ENCODE assay signal across 16 cellular contexts in genomic region chr19:33758541-33759013, GRCh38. TPM values are rescaled to one million over a fixed set of nuclear protein-coding genes. Genes with fewer than 3 reads are reported as not detected.
DNase-seq lines count a peak whose midpoint lies in the region; ATAC-seq and TF ChIP-seq lines count a peak whose summit lies in the region.
"Had no signal": no experiment of that assay in that cellular context is flagged by ENCODE, and none has a peak within 500 bp of the region (broad histone marks: within the 10 kb centered on the region; RNA-seq: fewer than 3 reads in every experiment).

No MANE protein-coding gene starts in this region.

- H3K9me3 ChIP-seq in Panc1 (ENCODE audit: control insufficient read depth, insufficient read depth, low read depth, low read length) (no peaks in the 10 kb centered on the region), esophagus squamous epithelium (no peaks in the 10 kb centered on the region)
- H3K9me3 ChIP-seq: spleen, stomach had no signal

- H3K4me3 ChIP-seq in GM23338, result no peak overlapping the region
- no peak overlapping the region for H3K4me3 ChIP-seq in Panc1 (ENCODE audit: low read depth in 2 of 2, low read length in 2 of 2)
- no peak overlapping the region for H3K4me3 ChIP-seq in esophagus squamous epithelium
- H3K4me3 ChIP-seq: spleen, stomach had no signal

- H3K27ac ChIP-seq in GM23338 (ENCODE audit: low read depth) (no peak overlapping the region), Panc1 (ENCODE audit: low read length) (no peak overlapping the region), epithelial cell of prostate (no peak overlapping the region), esophagus squamous epithelium (no peak overlapping the region)
- H3K27ac ChIP-seq: spleen, stomach had no signal

- H3K4me3 Mint-ChIP-seq in GM23338, result no peak overlapping the region
- H3K4me3 Mint-ChIP-seq: activated T-cell treated with anti-CD3 and anti-CD28 coated beads, Interleukin-2, amount 50 U/mL, for 72 hours had no signal

- TF ChIP-seq CTCF in GM23338 (conservative IDR thresholded peaks at IDR 0.05; ENCODE audit: low read depth in 2 of 2), result no peak
- TF ChIP-seq CTCF in Panc1 (IDR thresholded peaks at IDR 0.05), result no peak
- no peak for TF ChIP-seq CTCF in esophagus squamous epithelium (IDR thresholded peaks at IDR 0.05)

- POLR2A ChIA-PET in Panc1 (lab: Charles Lee), result no interaction called here

- H3F3A ChIP-seq in GM23338 (replicated peaks; ENCODE audit: low read depth), result no peaks in the 10 kb centered on the region

- intact Hi-C loops in Panc1 (cut with micrococcal nuclease; ENCODE audit: unreplicated experiment), result no loop called here
- intact Hi-C loops in esophagus squamous epithelium (cut with DNase I), result no loop called here

- TF ChIP-seq POLR2A in esophagus squamous epithelium (IDR thresholded peaks at IDR 0.05), result no peak

- CTCF ChIA-PET in Panc1 (lab: Charles Lee), result interaction anchor here (1.2 kb wide), 1 partner anchor 338 kb away, joined by 3 read pairs; no protein-coding TSS in a partner anchor

- H3K4me1 Mint-ChIP-seq in GM23338, result peaks cover 10% of the 10 kb centered on the region

- no peak overlapping the region for H3K4me2 ChIP-seq in GM23338

- peaks cover 14% of the 10 kb centered on the region for H3K27me3 Mint-ChIP-seq in GM23338 (ENCODE audit: insufficient read depth, low read depth, poor library complexity)

- H2AFZ ChIP-seq in GM23338, result no peak overlapping the region

- H3K9me2 ChIP-seq in GM23338 (ENCODE audit: insufficient read depth), result no peaks in the 10 kb centered on the region

- no peak for ATAC-seq in GM23338
- peak; percentile 46 for ATAC-seq in Panc1
- no peak for ATAC-seq in HG03097 (IDR thresholded peaks at IDR 0.05; ENCODE audit: low FRiP score, unreplicated experiment)
- ATAC-seq: activated T-cell treated with anti-CD3 and anti-CD28 coated beads, Interleukin-2, amount 50 U/mL, for 72 hours; esophagus mucosa had no signal

- H3K4me1 ChIP-seq in GM23338 (ENCODE audit: insufficient read depth) (peaks cover 4% of the 10 kb centered on the region; the same call in 1 of the 2 replicates), Panc1 (ENCODE audit: control insufficient read depth, insufficient read depth, low read length) (peaks cover 4% of the 10 kb centered on the region; the same call in 1 of the 2 replicates), esophagus squamous epithelium (no peaks in the 10 kb centered on the region)

- no peaks in the 10 kb centered on the region; the same call in 1 of the 2 replicates for H4K20me1 ChIP-seq in GM23338 (replicated peaks; ENCODE audit: insufficient read depth)

- no peaks in the 10 kb centered on the region for H3K79me2 ChIP-seq in GM23338 (replicated peaks; ENCODE audit: insufficient read depth)

- DNase-seq in GM23338 (ENCODE audit: low spot score) (no peak), Panc1 (ENCODE audit: low read depth, low spot score) (no peak), epithelial cell of prostate (ENCODE audit: low read depth, low spot score) (peak; percentile 54), pons (ENCODE audit: low spot score) (peak; percentile 29), esophagus squamous epithelium (lab: John Stamatoyannopoulos, UW) (no peak), NCI-H2196 (lab: John Stamatoyannopoulos, UW; ENCODE audit: unreplicated experiment) (no peak)
- DNase-seq in activated CD4-positive, alpha-beta T cell treated with anti-CD3 and anti-CD28 coated beads, Interleukin-2, amount 50 U/mL, for 1 hour, result no peak
- DNase-seq: activated CD4-positive, alpha-beta T cell treated with anti-CD3 and anti-CD28 coated beads, Interleukin-2, amount 50 U/mL, for 4 hours; activated T-cell treated with anti-CD3 and anti-CD28 coated beads, Interleukin-2, amount 50 U/mL, for 72 hours; Kasumi-1; NCI-H526; spleen; stomach; T-helper 9 cell had no signal

- H3K36me3 ChIP-seq in GM23338 (ENCODE audit: insufficient read depth) (no peaks in the 10 kb centered on the region), Panc1 (ENCODE audit: control insufficient read depth, insufficient read depth, low read length) (no peaks in the 10 kb centered on the region), esophagus squamous epithelium (no peaks in the 10 kb centered on the region)
- H3K36me3 ChIP-seq: spleen, stomach had no signal

- BruUV-seq in Panc1 (replicated peaks; lab: Mats Ljungman, UMichigan), result no TSS peak

- WGBS in esophagus squamous epithelium, 2 donors, result 24 to 38% methylated on average over 6 to 8 of the region's 12 CpGs

- no peaks in the 10 kb centered on the region for H3K36me3 Mint-ChIP-seq in GM23338 (ENCODE audit: low read depth)

- in situ Hi-C loops in Panc1 (cut with HindIII; ENCODE audit: low pct_unique_long_range_greater_than_20kb, low sequenced_read_pairs), result no loop called here

- H3K27ac Mint-ChIP-seq in GM23338, result peak overlapping the region; percentile 95
- H3K27ac Mint-ChIP-seq: activated T-cell treated with anti-CD3 and anti-CD28 coated beads, Interleukin-2, amount 50 U/mL, for 72 hours had no signal

- no peaks in the 10 kb centered on the region for H3K27me3 ChIP-seq in GM23338 (ENCODE audit: insufficient read depth)
- H3K27me3 ChIP-seq in Panc1 (ENCODE audit: control insufficient read depth, insufficient read depth, low read length), result 0 out of 2 replicates have a peak, but pooled peaks cover 3% of the 10 kb centered on the region
- peaks cover 0 to 34% (median 0%) of the 10 kb centered on the region in 4 donors for H3K27me3 ChIP-seq in esophagus squamous epithelium

- H3K9me3 Mint-ChIP-seq in GM23338, result peaks cover 2% of the 10 kb centered on the region; the same call in 1 of the 3 replicates
- H3K9me3 Mint-ChIP-seq: activated T-cell treated with anti-CD3 and anti-CD28 coated beads, Interleukin-2, amount 50 U/mL, for 72 hours had no signal

TF ChIP-seq in GM23338, 12 proteins besides CTCF, POLR2A, EP300 and RAD21:
- no peak for TF ChIP-seq ZNF114 (CRISPR knock-in tag; IDR thresholded peaks at IDR 0.05)
- no peak for TF ChIP-seq ZNF331 (CRISPR knock-in tag; IDR thresholded peaks at IDR 0.05; ENCODE audit: low read depth)

RNA-seq across cellular contexts. Expression of gene KCTD15, which starts 38.1 kb away (rescaled TPM):
- total RNA-seq in GM23338 (2014; rRNA removed; shearing (Covaris generic)), result 46.9 and 60.1 TPM in 2 replicates
- 5.1 and 5.8 TPM in 2 replicates for polyA plus RNA-seq in GM23338 (2016; fragmentation: Nextera tagmentation; extraction: Ambion mirVana)
- total RNA-seq in Panc1 (2021; ENCODE audit: unreplicated experiment), result 27.8 TPM
- 46.7 TPM for polyA plus RNA-seq in Panc1 (2012; ENCODE audit: insufficient read length)
- total RNA-seq in esophagus squamous epithelium, result 10 to 100 TPM; 53.6 to 89.1 (median 72.5) TPM

Comparison
In these comparisons a context has a peak if more than half of its experiments do, and no peak if none do; other contexts are left out.
1. DNase-seq: peak in epithelial cell of prostate (single experiment) and pons (single experiment); none in GM23338 (single experiment), Panc1 (single experiment), esophagus squamous epithelium (single experiment), NCI-H2196 (single experiment) and activated CD4-positive, alpha-beta T cell treated with anti-CD3 and anti-CD28 coated beads, Interleukin-2, amount 50 U/mL, for 1 hour (single experiment).